1 cellular context compared by ENCODE assay signal in genomic region chr18:12948055-12948804, GRCh38.
A peak's percentile ranks its signal among the peaks of the same experiment; 100 is the strongest.
TF ChIP-seq lines count a peak whose summit lies in the region.

No MANE protein-coding gene starts in this region.

TF ChIP-seq in HepG2, 621 proteins besides CTCF, POLR2A, EP300 and RAD21 (continued from another document and continues in another):
- TF ChIP-seq, protein P1, sequence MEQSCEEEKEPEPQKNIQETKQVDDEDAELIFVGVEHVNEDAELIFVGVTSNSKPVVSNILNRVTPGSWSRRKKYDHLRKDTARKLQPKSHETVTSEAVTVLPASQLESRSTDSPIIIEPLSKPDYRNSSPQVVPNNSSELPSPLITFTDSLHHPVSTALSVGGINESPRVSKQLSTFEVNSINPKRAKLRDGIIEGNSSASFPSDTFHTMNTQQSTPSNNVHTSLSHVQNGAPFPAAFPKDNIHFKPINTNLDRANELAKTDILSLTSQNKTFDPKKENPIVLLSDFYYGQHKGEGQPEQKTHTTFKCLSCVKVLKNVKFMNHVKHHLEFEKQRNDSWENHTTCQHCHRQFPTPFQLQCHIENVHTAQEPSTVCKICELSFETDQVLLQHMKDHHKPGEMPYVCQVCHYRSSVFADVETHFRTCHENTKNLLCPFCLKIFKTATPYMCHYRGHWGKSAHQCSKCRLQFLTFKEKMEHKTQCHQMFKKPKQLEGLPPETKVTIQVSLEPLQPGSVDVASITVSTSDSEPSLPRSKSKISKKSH (CRISPR knock-in tag; IDR thresholded peaks at IDR 0.05; ENCODE audit: borderline replicate concordance), result peak; percentile 63
- no peak; the same call in 1 of the 2 replicates for TF ChIP-seq SSRP1 (CRISPR knock-in tag; IDR thresholded peaks at IDR 0.05)
- TF ChIP-seq RBAK (CRISPR knock-in tag; IDR thresholded peaks at IDR 0.05), result no peak
- peak; percentile 72; the same call in 1 of the 2 replicates for TF ChIP-seq TSC22D2 (CRISPR knock-in tag; IDR thresholded peaks at IDR 0.05; ENCODE audit: borderline replicate concordance)
- peak; percentile 74; the same call in 1 of the 2 replicates for TF ChIP-seq SMAD1 (CRISPR knock-in tag; IDR thresholded peaks at IDR 0.05; ENCODE audit: borderline replicate concordance, low read depth)
- no peak for TF ChIP-seq TCF7L2 (IDR thresholded peaks at IDR 0.05; ENCODE audit: low read depth, low read length)
- no peak; the same call in 1 of the 2 replicates for TF ChIP-seq GFI1 (CRISPR knock-in tag; IDR thresholded peaks at IDR 0.05; ENCODE audit: borderline replicate concordance)
- TF ChIP-seq ZNF780A (CRISPR knock-in tag; IDR thresholded peaks at IDR 0.05), result peak; percentile 42; the same call in 1 of the 2 replicates
- TF ChIP-seq IRF2 (CRISPR knock-in tag; IDR thresholded peaks at IDR 0.05), result no peak; the same call in 1 of the 2 replicates
- 0 out of 2 replicates have a peak, but pooled peaks have one; percentile 18 for TF ChIP-seq ZNF205 (CRISPR knock-in tag; IDR thresholded peaks at IDR 0.05)
- TF ChIP-seq, protein P2, sequence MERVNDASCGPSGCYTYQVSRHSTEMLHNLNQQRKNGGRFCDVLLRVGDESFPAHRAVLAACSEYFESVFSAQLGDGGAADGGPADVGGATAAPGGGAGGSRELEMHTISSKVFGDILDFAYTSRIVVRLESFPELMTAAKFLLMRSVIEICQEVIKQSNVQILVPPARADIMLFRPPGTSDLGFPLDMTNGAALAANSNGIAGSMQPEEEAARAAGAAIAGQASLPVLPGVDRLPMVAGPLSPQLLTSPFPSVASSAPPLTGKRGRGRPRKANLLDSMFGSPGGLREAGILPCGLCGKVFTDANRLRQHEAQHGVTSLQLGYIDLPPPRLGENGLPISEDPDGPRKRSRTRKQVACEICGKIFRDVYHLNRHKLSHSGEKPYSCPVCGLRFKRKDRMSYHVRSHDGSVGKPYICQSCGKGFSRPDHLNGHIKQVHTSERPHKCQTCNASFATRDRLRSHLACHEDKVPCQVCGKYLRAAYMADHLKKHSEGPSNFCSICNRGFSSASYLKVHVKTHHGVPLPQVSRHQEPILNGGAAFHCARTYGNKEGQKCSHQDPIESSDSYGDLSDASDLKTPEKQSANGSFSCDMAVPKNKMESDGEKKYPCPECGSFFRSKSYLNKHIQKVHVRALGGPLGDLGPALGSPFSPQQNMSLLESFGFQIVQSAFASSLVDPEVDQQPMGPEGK (CRISPR knock-in tag; IDR thresholded peaks at IDR 0.05), result peak; percentile 90
- TF ChIP-seq GLI4 (CRISPR knock-in tag; IDR thresholded peaks at IDR 0.05; ENCODE audit: borderline replicate concordance), result peak; percentile 93
- TF ChIP-seq HOXA5 (CRISPR knock-in tag; IDR thresholded peaks at IDR 0.05), result peak; percentile 67; the same call in 1 of the 2 replicates
- TF ChIP-seq STAG1 (CRISPR knock-in tag; IDR thresholded peaks at IDR 0.05), result no peak
- TF ChIP-seq REXO4 (CRISPR knock-in tag; IDR thresholded peaks at IDR 0.05; ENCODE audit: borderline replicate concordance), result peak; percentile 80; the same call in 1 of the 2 replicates
- no peak; the same call in 1 of the 2 replicates for TF ChIP-seq CAMTA2 (CRISPR knock-in tag; IDR thresholded peaks at IDR 0.05; ENCODE audit: borderline replicate concordance)
- TF ChIP-seq, protein P3, sequence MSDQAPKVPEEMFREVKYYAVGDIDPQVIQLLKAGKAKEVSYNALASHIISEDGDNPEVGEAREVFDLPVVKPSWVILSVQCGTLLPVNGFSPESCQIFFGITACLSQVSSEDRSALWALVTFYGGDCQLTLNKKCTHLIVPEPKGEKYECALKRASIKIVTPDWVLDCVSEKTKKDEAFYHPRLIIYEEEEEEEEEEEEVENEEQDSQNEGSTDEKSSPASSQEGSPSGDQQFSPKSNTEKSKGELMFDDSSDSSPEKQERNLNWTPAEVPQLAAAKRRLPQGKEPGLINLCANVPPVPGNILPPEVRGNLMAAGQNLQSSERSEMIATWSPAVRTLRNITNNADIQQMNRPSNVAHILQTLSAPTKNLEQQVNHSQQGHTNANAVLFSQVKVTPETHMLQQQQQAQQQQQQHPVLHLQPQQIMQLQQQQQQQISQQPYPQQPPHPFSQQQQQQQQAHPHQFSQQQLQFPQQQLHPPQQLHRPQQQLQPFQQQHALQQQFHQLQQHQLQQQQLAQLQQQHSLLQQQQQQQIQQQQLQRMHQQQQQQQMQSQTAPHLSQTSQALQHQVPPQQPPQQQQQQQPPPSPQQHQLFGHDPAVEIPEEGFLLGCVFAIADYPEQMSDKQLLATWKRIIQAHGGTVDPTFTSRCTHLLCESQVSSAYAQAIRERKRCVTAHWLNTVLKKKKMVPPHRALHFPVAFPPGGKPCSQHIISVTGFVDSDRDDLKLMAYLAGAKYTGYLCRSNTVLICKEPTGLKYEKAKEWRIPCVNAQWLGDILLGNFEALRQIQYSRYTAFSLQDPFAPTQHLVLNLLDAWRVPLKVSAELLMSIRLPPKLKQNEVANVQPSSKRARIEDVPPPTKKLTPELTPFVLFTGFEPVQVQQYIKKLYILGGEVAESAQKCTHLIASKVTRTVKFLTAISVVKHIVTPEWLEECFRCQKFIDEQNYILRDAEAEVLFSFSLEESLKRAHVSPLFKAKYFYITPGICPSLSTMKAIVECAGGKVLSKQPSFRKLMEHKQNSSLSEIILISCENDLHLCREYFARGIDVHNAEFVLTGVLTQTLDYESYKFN (CRISPR knock-in tag; conservative IDR thresholded peaks at IDR 0.05), result peak; percentile 65
- TF ChIP-seq ZNF562 (CRISPR knock-in tag; IDR thresholded peaks at IDR 0.05; ENCODE audit: borderline replicate concordance), result peak; percentile 83; the same call in 1 of the 2 replicates
- TF ChIP-seq, protein P4, sequence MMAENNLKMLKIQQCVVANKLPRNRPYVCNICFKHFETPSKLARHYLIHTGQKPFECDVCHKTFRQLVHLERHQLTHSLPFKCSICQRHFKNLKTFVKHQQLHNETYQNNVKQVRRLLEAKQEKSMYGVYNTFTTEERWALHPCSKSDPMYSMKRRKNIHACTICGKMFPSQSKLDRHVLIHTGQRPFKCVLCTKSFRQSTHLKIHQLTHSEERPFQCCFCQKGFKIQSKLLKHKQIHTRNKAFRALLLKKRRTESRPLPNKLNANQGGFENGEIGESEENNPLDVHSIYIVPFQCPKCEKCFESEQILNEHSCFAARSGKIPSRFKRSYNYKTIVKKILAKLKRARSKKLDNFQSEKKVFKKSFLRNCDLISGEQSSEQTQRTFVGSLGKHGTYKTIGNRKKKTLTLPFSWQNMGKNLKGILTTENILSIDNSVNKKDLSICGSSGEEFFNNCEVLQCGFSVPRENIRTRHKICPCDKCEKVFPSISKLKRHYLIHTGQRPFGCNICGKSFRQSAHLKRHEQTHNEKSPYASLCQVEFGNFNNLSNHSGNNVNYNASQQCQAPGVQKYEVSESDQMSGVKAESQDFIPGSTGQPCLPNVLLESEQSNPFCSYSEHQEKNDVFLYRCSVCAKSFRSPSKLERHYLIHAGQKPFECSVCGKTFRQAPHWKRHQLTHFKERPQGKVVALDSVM (CRISPR knock-in tag; IDR thresholded peaks at IDR 0.05), result peak; percentile 61; the same call in 1 of the 2 replicates
- TF ChIP-seq ZNF639 (CRISPR knock-in tag; conservative IDR thresholded peaks at IDR 0.05), result peak; percentile 91
- no peak for TF ChIP-seq BRD4 (CRISPR knock-in tag; IDR thresholded peaks at IDR 0.05)
- peak; percentile 92; the same call in 1 of the 2 replicates for TF ChIP-seq PREB (CRISPR knock-in tag; IDR thresholded peaks at IDR 0.05)
- TF ChIP-seq TFAP4 (IDR thresholded peaks at IDR 0.05; ENCODE audit: borderline replicate concordance, low read depth), result peak; percentile 6; the same call in 1 of the 2 replicates
- no peak for TF ChIP-seq ZNF460 (CRISPR knock-in tag; IDR thresholded peaks at IDR 0.05; ENCODE audit: borderline replicate concordance)
- TF ChIP-seq HNF4G (IDR thresholded peaks at IDR 0.05; ENCODE audit: borderline replicate concordance, low read depth, low read length), result no peak
- TF ChIP-seq HNF4G (CRISPR knock-in tag; IDR thresholded peaks at IDR 0.05; ENCODE audit: borderline replicate concordance, low read depth), result 0 out of 2 replicates have a peak, but pooled peaks have one; percentile 37
- peak; percentile 99 for TF ChIP-seq ZSCAN31 (CRISPR knock-in tag; IDR thresholded peaks at IDR 0.05; ENCODE audit: low read depth)
- TF ChIP-seq CBX2 (IDR thresholded peaks at IDR 0.05; ENCODE audit: low read depth, low read length), result no peak
- TF ChIP-seq CBX2 (CRISPR knock-in tag; IDR thresholded peaks at IDR 0.05; ENCODE audit: low read depth), result peak; percentile 84; the same call in 1 of the 2 replicates
- TF ChIP-seq ZBTB8A (CRISPR knock-in tag; IDR thresholded peaks at IDR 0.05; ENCODE audit: borderline replicate concordance, low read depth), result peak; percentile 67; the same call in 1 of the 2 replicates
- peak; percentile 99 for TF ChIP-seq ZNF446 (CRISPR knock-in tag; IDR thresholded peaks at IDR 0.05)
- TF ChIP-seq ARID5B (CRISPR knock-in tag; IDR thresholded peaks at IDR 0.05), result 0 out of 2 replicates have a peak, but pooled peaks have one; percentile 7
- peak; percentile 95; the same call in 1 of the 2 replicates for TF ChIP-seq ZNF180 (CRISPR knock-in tag; IDR thresholded peaks at IDR 0.05; ENCODE audit: borderline replicate concordance, low read depth)
- peak; percentile 98 for TF ChIP-seq TMF1 (CRISPR knock-in tag; IDR thresholded peaks at IDR 0.05; ENCODE audit: low read depth)
- TF ChIP-seq, protein P5, sequence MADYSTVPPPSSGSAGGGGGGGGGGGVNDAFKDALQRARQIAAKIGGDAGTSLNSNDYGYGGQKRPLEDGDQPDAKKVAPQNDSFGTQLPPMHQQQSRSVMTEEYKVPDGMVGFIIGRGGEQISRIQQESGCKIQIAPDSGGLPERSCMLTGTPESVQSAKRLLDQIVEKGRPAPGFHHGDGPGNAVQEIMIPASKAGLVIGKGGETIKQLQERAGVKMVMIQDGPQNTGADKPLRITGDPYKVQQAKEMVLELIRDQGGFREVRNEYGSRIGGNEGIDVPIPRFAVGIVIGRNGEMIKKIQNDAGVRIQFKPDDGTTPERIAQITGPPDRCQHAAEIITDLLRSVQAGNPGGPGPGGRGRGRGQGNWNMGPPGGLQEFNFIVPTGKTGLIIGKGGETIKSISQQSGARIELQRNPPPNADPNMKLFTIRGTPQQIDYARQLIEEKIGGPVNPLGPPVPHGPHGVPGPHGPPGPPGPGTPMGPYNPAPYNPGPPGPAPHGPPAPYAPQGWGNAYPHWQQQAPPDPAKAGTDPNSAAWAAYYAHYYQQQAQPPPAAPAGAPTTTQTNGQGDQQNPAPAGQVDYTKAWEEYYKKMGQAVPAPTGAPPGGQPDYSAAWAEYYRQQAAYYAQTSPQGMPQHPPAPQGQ (CRISPR knock-in tag; IDR thresholded peaks at IDR 0.05; ENCODE audit: borderline replicate concordance), result 0 out of 2 replicates have a peak, but pooled peaks have one; percentile 18
- peak; percentile 80 for TF ChIP-seq THAP11 (CRISPR knock-in tag; IDR thresholded peaks at IDR 0.05)
- TF ChIP-seq ZNF225 (CRISPR knock-in tag; IDR thresholded peaks at IDR 0.05), result peak; percentile 88; the same call in 1 of the 2 replicates
- TF ChIP-seq KAT2B (IDR thresholded peaks at IDR 0.05; ENCODE audit: borderline replicate concordance, low read depth, low read length), result no peak
